Comparison of ENCODE assay signal across 8 cellular contexts in genomic region chrX:15143050-15143824, GRCh38.
A peak's percentile ranks its signal among the peaks of the same experiment; 100 is the strongest.
DNase-seq lines count a peak whose midpoint lies in the region; ATAC-seq and TF ChIP-seq lines count a peak whose summit lies in the region.

No MANE protein-coding gene starts in this region.

- H3K36me3 ChIP-seq in Panc1 (ENCODE audit: control insufficient read depth, insufficient read depth, low read length) (no peaks in the 10 kb centered on the region), psoas muscle (ENCODE audit: insufficient read depth in 1 of 2, low read depth in 1 of 2) (no peaks in the 10 kb centered on the region)

- CTCF ChIA-PET in AG04450 (lab: Charles Lee): interaction anchor here (0.6 to 2.3 kb wide), 19 partner anchors 9 to 1104 kb away, joined by 3 to 8 read pairs (median 3); no protein-coding TSS in a partner anchor
- CTCF ChIA-PET in Panc1 (lab: Charles Lee): interaction anchor here (0.8 kb wide), 1 partner anchor 27 kb away, joined by 3 read pairs; no protein-coding TSS in a partner anchor

- POLR2A ChIA-PET in AG04450 (lab: Yijun Ruan, JAX) (no interaction called here), Panc1 (lab: Charles Lee) (no interaction called here)

- intact Hi-C loops in Panc1 (cut with micrococcal nuclease; ENCODE audit: unreplicated experiment) (loop anchor here (10.0 kb wide), 3 partner anchors 102 to 1098 kb away; partner anchors contain the start of gene GLRA2), psoas muscle (cut with DNase I) (loop anchor here in 1 of 2 donors (2.0 kb wide), 1 partner anchor 1104 kb away; no protein-coding TSS in a partner anchor)

- peak; percentile 69 for TF ChIP-seq CTCF in AG04450 (IDR thresholded peaks at IDR 0.05; ENCODE audit: low read depth, low read length)
- peak; percentile 73 for TF ChIP-seq CTCF in Panc1 (IDR thresholded peaks at IDR 0.05)
- peak; percentile 63 for TF ChIP-seq CTCF in psoas muscle (IDR thresholded peaks at IDR 0.05)

- H3K4me3 ChIP-seq in AG04450 (ENCODE audit: low read depth, low read length): no peak overlapping the region
- H3K4me3 ChIP-seq in Panc1 (ENCODE audit: low read depth in 2 of 2, low read length in 2 of 2): no peak overlapping the region
- H3K4me3 ChIP-seq in psoas muscle: no peak overlapping the region

- H3K4me1 ChIP-seq in Panc1 (ENCODE audit: control insufficient read depth, insufficient read depth, low read length) (no peaks in the 10 kb centered on the region), psoas muscle (no peaks in the 10 kb centered on the region)

- DNase-seq in AG04450 (ENCODE audit: low read depth, low spot score) (no peak), Panc1 (ENCODE audit: low read depth, low spot score) (no peak), glomerular endothelial cell (ENCODE audit: extremely low read depth, low read depth, low spot score) (peak; percentile 31), psoas muscle (no peak), OCI-M2 (lab: John Stamatoyannopoulos, UW; ENCODE audit: unreplicated experiment) (no peak)
- DNase-seq in activated gamma-delta T cell treated with anti-CD3 and anti-CD28 coated beads, Interleukin-2, amount 50 U/mL, for 16 hours (ENCODE audit: low read depth): peak; percentile 37

- 19 to 28% (median 22%) methylated on average over 6 of the region's 6 CpGs for WGBS in psoas muscle, 3 donors

- H3K27ac ChIP-seq in AG04450 (ENCODE audit: low read depth, low read length) (no peak overlapping the region), Panc1 (ENCODE audit: low read length) (no peak overlapping the region), psoas muscle (no peak overlapping the region)

- in situ Hi-C loops in Panc1 (cut with HindIII; ENCODE audit: low pct_unique_long_range_greater_than_20kb, low sequenced_read_pairs): no loop called here

- ATAC-seq in GM18502 (IDR thresholded peaks at IDR 0.05; ENCODE audit: poor library complexity, unreplicated experiment) (peak; percentile 84), HG03520 (IDR thresholded peaks at IDR 0.05; ENCODE audit: unreplicated experiment) (peak; percentile 84), Panc1 (0 out of 2 replicates have a peak, but pooled peaks have one; percentile 68), psoas muscle (peak in 1 of 4 donors; percentile 53)

- H3K9me3 ChIP-seq in AG04450 (ENCODE audit: control insufficient read depth, insufficient read depth, low read length) (no peaks in the 10 kb centered on the region), Panc1 (ENCODE audit: control insufficient read depth, insufficient read depth, low read depth, low read length) (no peaks in the 10 kb centered on the region), psoas muscle (no peaks in the 10 kb centered on the region)

- H3K27me3 ChIP-seq in AG04450 (ENCODE audit: control insufficient read depth, insufficient read depth, low read length): no peaks in the 10 kb centered on the region
- no peaks in the 10 kb centered on the region for H3K27me3 ChIP-seq in Panc1 (ENCODE audit: control insufficient read depth, insufficient read depth, low read length)
- peaks cover 0 to 5% (median 0%) of the 10 kb centered on the region in 3 donors for H3K27me3 ChIP-seq in psoas muscle (ENCODE audit: insufficient read depth in 3 of 3, low read length in 2 of 3)

- BruUV-seq in Panc1 (replicated peaks; lab: Mats Ljungman, UMichigan): no TSS peak

Comparison
In these comparisons a context has a peak if more than half of its experiments do, and no peak if none do; other contexts are left out.
1. DNase-seq: peak in activated gamma-delta T cell treated with anti-CD3 and anti-CD28 coated beads, Interleukin-2, amount 50 U/mL, for 16 hours (single experiment) and glomerular endothelial cell (single experiment); none in AG04450 (single experiment), Panc1 (single experiment), psoas muscle (0 of 2) and OCI-M2 (single experiment).
2. Peak in every context shown above with its lines, with median percentiles within 50 percentile points of each other: CTCF ChIP-seq.